ENCODE assay signal across 18 cellular contexts in genomic region chr3:59142581-59142980, GRCh38.
"Had no signal": no experiment of that assay in that cellular context is flagged by ENCODE, and none has a peak within 500 bp of the region (broad histone marks: within the 10 kb centered on the region; RNA-seq: fewer than 3 reads in every experiment).

No MANE protein-coding gene starts in this region.

- H3K9me3 ChIP-seq: adrenal gland, colonic mucosa had no signal

- H3K4me3 ChIP-seq: adrenal gland, colonic mucosa, esophagus squamous epithelium, left ventricle myocardium inferior, tibial nerve had no signal

- DNase-seq: activated CD4-positive, alpha-beta T cell treated with anti-CD3 and anti-CD28 coated beads, Interleukin-2, amount 50 U/mL, for 48 hours; activated CD4-positive, CD25-positive, alpha-beta regulatory T cell treated with anti-CD3 and anti-CD28 coated beads, Interleukin-2, amount 50 U/mL, for 72 hours; activated CD8-positive, alpha-beta memory T cell treated with anti-CD3 and anti-CD28 coated beads, Interleukin-2, amount 10 ng/mL, durations not matched to agents 7 days and 5 days; activated T-cell treated with anti-CD3 and anti-CD28 coated beads, Interleukin-2, amount 50 U/mL, for 24 hours; adrenal gland; central memory CD4-positive, alpha-beta T cell; colonic mucosa; effector CD4-positive, alpha-beta T cell; esophagus squamous epithelium; left ventricle myocardium inferior; mesenchymal stem cell; stimulated activated CD4-positive, alpha-beta T cell treated with anti-CD3 and anti-CD28 coated beads, Interleukin-2, amount 100 ng/mL, for 48 hours; stimulated activated naive B cell treated with anti-CD40 and anti-IgM and Interleukin-4, amounts not matched to agents 10 μg/mL and 1 μg/mL and 100 μg/mL, for 72 hours; T-cell; T-helper 9 cell had no signal

- H3K27ac ChIP-seq: adrenal gland, colonic mucosa, esophagus squamous epithelium, left ventricle myocardium inferior, tibial nerve had no signal

- H3K4me3 Mint-ChIP-seq: activated CD8-positive, alpha-beta memory T cell treated with anti-CD3 and anti-CD28 coated beads, Interleukin-2, amount 10 ng/mL, durations not matched to agents 7 days and 5 days; activated naive CD4-positive, alpha-beta T cell treated with anti-CD3 and anti-CD28 coated beads, Interleukin-2, amount 50 U/mL, for 24 hours; activated T-cell treated with anti-CD3 and anti-CD28 coated beads, Interleukin-2, amount 50 U/mL, for 24 hours; nephron; stimulated activated naive B cell treated with anti-CD40 and anti-IgM and Interleukin-4, amounts not matched to agents 10 μg/mL and 1 μg/mL and 100 μg/mL, for 72 hours; T-cell had no signal

- H3K4me1 ChIP-seq: adrenal gland, colonic mucosa, esophagus squamous epithelium, left ventricle myocardium inferior, tibial nerve had no signal

- ATAC-seq: activated CD8-positive, alpha-beta memory T cell treated with anti-CD3 and anti-CD28 coated beads, Interleukin-2, amount 10 ng/mL, durations not matched to agents 7 days and 5 days; stimulated activated naive B cell treated with anti-CD40 and anti-IgM and Interleukin-4, amounts not matched to agents 10 μg/mL and 1 μg/mL and 100 μg/mL, for 72 hours; T-cell had no signal

- H3K4me1 Mint-ChIP-seq: activated CD8-positive, alpha-beta memory T cell treated with anti-CD3 and anti-CD28 coated beads, Interleukin-2, amount 10 ng/mL, durations not matched to agents 7 days and 5 days; activated naive CD4-positive, alpha-beta T cell treated with anti-CD3 and anti-CD28 coated beads, Interleukin-2, amount 50 U/mL, for 24 hours; stimulated activated naive B cell treated with anti-CD40 and anti-IgM and Interleukin-4, amounts not matched to agents 10 μg/mL and 1 μg/mL and 100 μg/mL, for 72 hours; T-cell had no signal

- H3K27me3 Mint-ChIP-seq: stimulated activated naive B cell treated with anti-CD40 and anti-IgM and Interleukin-4, amounts not matched to agents 10 μg/mL and 1 μg/mL and 100 μg/mL, for 72 hours had no signal

- H3K9me3 Mint-ChIP-seq: activated naive CD4-positive, alpha-beta T cell treated with anti-CD3 and anti-CD28 coated beads, Interleukin-2, amount 50 U/mL, for 24 hours had no signal

- H3K36me3 ChIP-seq: adrenal gland, colonic mucosa, esophagus squamous epithelium, left ventricle myocardium inferior, tibial nerve had no signal

- H3K27ac Mint-ChIP-seq: activated CD8-positive, alpha-beta memory T cell treated with anti-CD3 and anti-CD28 coated beads, Interleukin-2, amount 10 ng/mL, durations not matched to agents 7 days and 5 days; activated naive CD4-positive, alpha-beta T cell treated with anti-CD3 and anti-CD28 coated beads, Interleukin-2, amount 50 U/mL, for 24 hours; activated T-cell treated with anti-CD3 and anti-CD28 coated beads, Interleukin-2, amount 50 U/mL, for 24 hours; nephron; stimulated activated naive B cell treated with anti-CD40 and anti-IgM and Interleukin-4, amounts not matched to agents 10 μg/mL and 1 μg/mL and 100 μg/mL, for 72 hours; T-cell had no signal
